In genomic region chr6:125790403-125791150, GRCh38 we compare ENCODE assay signal across 1 cellular context.
TF ChIP-seq lines count a peak whose summit lies in the region.

Gene NCOA7, plus strand, starts transcription at chr6:125790960. Its CDS starts 24,395 bp downstream, at chr6:125815355.

TF ChIP-seq in H1, 55 proteins besides CTCF, POLR2A, EP300 and RAD21 (continued from another document):
- TF ChIP-seq E2F6 (IDR thresholded peaks at IDR 0.05) (no peak), CHD2 (IDR thresholded peaks at IDR 0.05; ENCODE audit: low read length) (no peak), JUND (IDR thresholded peaks at IDR 0.05; ENCODE audit: low read length) (no peak), HDAC6 (IDR thresholded peaks at IDR 0.05; ENCODE audit: low read depth, low read length) (no peak), GTF2F1 (IDR thresholded peaks at IDR 0.05; ENCODE audit: borderline replicate concordance, low read depth, low read length) (no peak), KDM5A (IDR thresholded peaks at IDR 0.05; ENCODE audit: low read length) (no peak), CBX5 (IDR thresholded peaks at IDR 0.05; ENCODE audit: low read depth, low read length) (no peak), MAFK (IDR thresholded peaks at IDR 0.05; ENCODE audit: low read depth, low read length) (no peak), NRF1 (IDR thresholded peaks at IDR 0.05; ENCODE audit: low read depth, low read length) (no peak), SUZ12 (IDR thresholded peaks at IDR 0.05; ENCODE audit: low read length) (no peak), CREB1 (IDR thresholded peaks at IDR 0.05) (no peak; the same call in 1 of the 2 replicates), CEBPB (IDR thresholded peaks at IDR 0.05; ENCODE audit: low read depth, low read length) (no peak), NANOG (IDR thresholded peaks at IDR 0.05; ENCODE audit: insufficient read depth, low read depth, low read length, poor library complexity, severe bottlenecking) (no peak), TBP (IDR thresholded peaks at IDR 0.05; ENCODE audit: low read depth, low read length) (0 out of 2 replicates have a peak, but pooled peaks have one; percentile 7), JUN (IDR thresholded peaks at IDR 0.05; ENCODE audit: low read depth, low read length) (no peak), CHD7 (IDR thresholded peaks at IDR 0.05; ENCODE audit: insufficient replicate concordance, low read length) (no peak), CBX8 (IDR thresholded peaks at IDR 0.05; ENCODE audit: borderline replicate concordance, low read depth, low read length) (no peak), USF2 (IDR thresholded peaks at IDR 0.05; ENCODE audit: low read length) (no peak), KDM1A (IDR thresholded peaks at IDR 0.05; ENCODE audit: borderline replicate concordance, low read length) (no peak), ASH2L (IDR thresholded peaks at IDR 0.05; ENCODE audit: low read length) (peak; percentile 97), POLR2AphosphoS5 (IDR thresholded peaks at IDR 0.05; ENCODE audit: low read depth, low read length) (0 out of 2 replicates have a peak, but pooled peaks have one; percentile 13), RXRA (IDR thresholded peaks at IDR 0.05; ENCODE audit: insufficient read depth, low read depth, low read length) (no peak), GABPA (IDR thresholded peaks at IDR 0.05; ENCODE audit: borderline replicate concordance, insufficient read depth, low read length) (0 out of 2 replicates have a peak, but pooled peaks have one; percentile 20), CTBP2 (IDR thresholded peaks at IDR 0.05; ENCODE audit: borderline replicate concordance, insufficient read depth, insufficient read length, low read length) (no peak), MAX (IDR thresholded peaks at IDR 0.05) (peak; percentile 17; the same call in 1 of the 2 replicates), TAF1 (IDR thresholded peaks at IDR 0.05; ENCODE audit: low read depth, low read length) (peak; percentile 33; the same call in 1 of the 2 replicates), BRCA1 (IDR thresholded peaks at IDR 0.05; ENCODE audit: low read depth, low read length) (no peak), KDM4A (IDR thresholded peaks at IDR 0.05; ENCODE audit: low read depth, low read length, severe bottlenecking) (peak; percentile 97), FOSL1 (IDR thresholded peaks at IDR 0.05; ENCODE audit: insufficient read depth, low read depth, low read length) (no peak), TAF7 (optimal IDR thresholded peaks at IDR 0.05; ENCODE audit: borderline replicate concordance, low read depth, low read length) (no peak), ATF2 (IDR thresholded peaks at IDR 0.05; ENCODE audit: low read length) (no peak), PHF8 (conservative IDR thresholded peaks at IDR 0.05; ENCODE audit: low read depth, low read length) (peak; percentile 71), TCF12 (IDR thresholded peaks at IDR 0.05; ENCODE audit: low read depth, low read length) (no peak), YY1 (IDR thresholded peaks at IDR 0.05; ENCODE audit: low read depth, low read length) (no peak)
